In the genomic region with DNA sequence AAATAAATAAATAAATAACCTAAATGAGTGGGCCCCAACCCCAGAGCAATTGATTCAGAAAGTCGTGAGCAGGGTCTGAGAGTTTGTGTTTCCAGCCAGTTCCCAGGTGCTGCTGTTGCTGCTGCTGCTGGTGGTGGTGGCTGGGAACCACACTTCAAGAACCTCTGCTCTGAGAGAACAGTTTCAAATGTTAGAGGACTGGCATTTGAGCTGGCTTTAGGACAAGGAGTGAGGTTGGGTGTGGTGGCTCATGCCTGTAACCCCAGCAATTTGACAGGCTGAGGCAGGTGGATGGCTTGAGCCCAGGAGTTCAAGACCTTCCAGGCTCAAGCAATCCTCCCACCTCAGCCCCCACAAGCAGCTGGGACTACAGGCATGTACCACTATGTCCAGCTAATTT, we compare ENCODE assay signal across 23 cellular contexts.
"Had no signal": no experiment of that assay in that cellular context is flagged by ENCODE, and none has a peak within 500 bp of the region (broad histone marks: within the 10 kb centered on the region; RNA-seq: fewer than 3 reads in every experiment).

No MANE protein-coding gene starts in this region.

- H3K4me3 Mint-ChIP-seq: activated CD4-positive, alpha-beta T cell treated with anti-CD3 and anti-CD28 coated beads, Interleukin-2, amount 10 ng/mL, durations not matched to agents 7 days and 5 days; activated naive CD4-positive, alpha-beta T cell treated with anti-CD3 and anti-CD28 coated beads for 36 hours; activated T-cell treated with anti-CD3 and anti-CD28 coated beads, Interleukin-2, amount 50 U/mL, for 4 hours; brain; mesothelial cell of epicardium; nephron progenitor cell had no signal

- H3K4me3 ChIP-seq: dorsolateral prefrontal cortex, gastrocnemius medialis, left lung, thyroid gland had no signal

- H3K27me3 ChIP-seq: dorsolateral prefrontal cortex, gastrocnemius medialis, left lung, thyroid gland had no signal

- DNase-seq: activated CD4-positive, alpha-beta T cell treated with anti-CD3 and anti-CD28 coated beads, Interleukin-2, amount 10 ng/mL, durations not matched to agents 7 days and 5 days; activated CD8-positive, alpha-beta memory T cell treated with anti-CD3 and anti-CD28 coated beads, Interleukin-2, amount 50 U/mL, for 4 hours; activated naive CD4-positive, alpha-beta T cell treated with anti-CD3 and anti-CD28 coated beads for 36 hours; activated T-cell treated with anti-CD3 and anti-CD28 coated beads, Interleukin-2, amount 50 U/mL, for 4 hours; central memory CD4-positive, alpha-beta T cell; dorsolateral prefrontal cortex; head of caudate nucleus; kidney; left lung; nephron progenitor cell; nucleus accumbens; retina; stimulated activated CD4-positive, alpha-beta T cell treated with anti-CD3 and anti-CD28 coated beads, Interleukin-12 subunit alpha, Interleukin-12 subunit beta, amount 100 ng/mL, for 4 hours; stimulated activated CD4-positive, alpha-beta T cell treated with anti-CD3 and anti-CD28 coated beads, Interleukin-1b, Interleukin-23, amount 100 ng/mL, for 48 hours; stimulated activated CD8-positive, alpha-beta memory T cell treated with anti-CD3 and anti-CD28 coated beads, Interleukin-4, amount 100 ng/mL, for 48 hours; stimulated activated naive CD4-positive, alpha-beta T cell treated with Interleukin-2 at 50 U/mL for 16 hours; T-helper 9 cell; thyroid gland had no signal

- H3K27ac Mint-ChIP-seq: activated CD4-positive, alpha-beta T cell treated with anti-CD3 and anti-CD28 coated beads, Interleukin-2, amount 10 ng/mL, durations not matched to agents 7 days and 5 days; activated naive CD4-positive, alpha-beta T cell treated with anti-CD3 and anti-CD28 coated beads for 36 hours; brain; mesothelial cell of epicardium; nephron progenitor cell had no signal

- FAIRE-seq: colon, kidney had no signal

- H3K36me3 Mint-ChIP-seq: brain had no signal

- ATAC-seq: activated CD4-positive, CD25-positive, alpha-beta regulatory T cell treated with anti-CD3 and anti-CD28 coated beads, Interleukin-2, amount 50 U/mL, for 24 hours; activated T-cell treated with anti-CD3 and anti-CD28 coated beads, Interleukin-2, amount 50 U/mL, for 4 hours; gastrocnemius medialis; left lung had no signal

- H3K9me3 Mint-ChIP-seq: activated naive CD4-positive, alpha-beta T cell treated with anti-CD3 and anti-CD28 coated beads for 36 hours had no signal

- H3K36me3 ChIP-seq: gastrocnemius medialis, left lung, thyroid gland had no signal

- H3K9me3 ChIP-seq: gastrocnemius medialis, thyroid gland had no signal

- H3K27ac ChIP-seq: dorsolateral prefrontal cortex, gastrocnemius medialis, left lung, thyroid gland had no signal

- H3K4me1 Mint-ChIP-seq: activated CD4-positive, alpha-beta T cell treated with anti-CD3 and anti-CD28 coated beads, Interleukin-2, amount 10 ng/mL, durations not matched to agents 7 days and 5 days had no signal

- H3K27me3 Mint-ChIP-seq: activated CD4-positive, alpha-beta T cell treated with anti-CD3 and anti-CD28 coated beads, Interleukin-2, amount 10 ng/mL, durations not matched to agents 7 days and 5 days had no signal
